ENCODE assay signal across 11 cellular contexts in genomic region chr10:14507156-14507555, GRCh38.
DNase-seq lines count a peak whose midpoint lies in the region; ATAC-seq lines count a peak whose summit lies in the region.
"Had no signal": no experiment of that assay in that cellular context is flagged by ENCODE, and none has a peak within 500 bp of the region (broad histone marks: within the 10 kb centered on the region; RNA-seq: fewer than 3 reads in every experiment).

No MANE protein-coding gene starts in this region.

- peaks cover 0 to 19% (median 10%) of the 10 kb centered on the region in 11 experiments; a peak in 13 of 22 replicates for H3K9me3 ChIP-seq in BLaER1 treated with 17β-estradiol and CSF1 and Interleukin-3, amounts not matched to agents 10 nM and 100 nM (replicated peaks in 1 of 11)
- H3K9me3 ChIP-seq: psoas muscle had no signal

- H3K27ac ChIP-seq in BLaER1 treated with 17β-estradiol and CSF1 and Interleukin-3, amounts not matched to agents 10 nM and 100 nM, result peak overlapping the region in 1 of 11 experiments; percentile 10; a peak in 1 of 22 replicates
- H3K27ac ChIP-seq: psoas muscle, SK-N-MC had no signal

- no peak overlapping the region for H3K4me3 Mint-ChIP-seq in activated naive CD8-positive, alpha-beta T cell treated with anti-CD3 and anti-CD28 coated beads for 36 hours

- no peak overlapping the region for H3K4me3 ChIP-seq in BLaER1 treated with 17β-estradiol and CSF1 and Interleukin-3, amounts not matched to agents 10 nM and 100 nM
- H3K4me3 ChIP-seq: psoas muscle, SK-N-MC had no signal

- peaks cover 47% of the 10 kb centered on the region for H3K4me1 Mint-ChIP-seq in activated naive CD8-positive, alpha-beta T cell treated with anti-CD3 and anti-CD28 coated beads for 36 hours

- H3K27me3 Mint-ChIP-seq in activated naive CD8-positive, alpha-beta T cell treated with anti-CD3 and anti-CD28 coated beads for 36 hours, result no peaks in the 10 kb centered on the region

- no peaks in the 10 kb centered on the region for H3K27me3 ChIP-seq in BLaER1 treated with 17β-estradiol and CSF1 and Interleukin-3, amounts not matched to agents 10 nM and 100 nM

- H3K27ac Mint-ChIP-seq in activated naive CD8-positive, alpha-beta T cell treated with anti-CD3 and anti-CD28 coated beads for 36 hours, result peak overlapping the region; percentile 78

- no peak overlapping the region for H3K9ac ChIP-seq in BLaER1 treated with 17β-estradiol and CSF1 and Interleukin-3, amounts not matched to agents 10 nM and 100 nM

- H3K4me2 ChIP-seq in BLaER1 treated with 17β-estradiol and CSF1 and Interleukin-3, amounts not matched to agents 10 nM and 100 nM, result peak overlapping the region in 7 of 11 experiments; percentile 17 to 71 (median 40); a peak in 12 of 22 replicates

- H3K36me3 ChIP-seq in BLaER1 treated with 17β-estradiol and CSF1 and Interleukin-3, amounts not matched to agents 10 nM and 100 nM, result peaks cover 21 to 51% (median 36%) of the 10 kb centered on the region in 11 experiments

- peaks cover 45% of the 10 kb centered on the region for H3K36me3 Mint-ChIP-seq in activated naive CD8-positive, alpha-beta T cell treated with anti-CD3 and anti-CD28 coated beads for 36 hours

- peak; percentile 55 for DNase-seq in NCI-H2196 treated with DMSO at 0.1 percent for 48 hours (lab: John Stamatoyannopoulos, UW; ENCODE audit: unreplicated experiment)
- DNase-seq in activated naive CD8-positive, alpha-beta T cell treated with anti-CD3 and anti-CD28 coated beads for 36 hours, result peak; percentile 25
- DNase-seq in GDM1 (lab: John Stamatoyannopoulos, UW), result no peak
- no peak for DNase-seq in NCI-H1930 (lab: John Stamatoyannopoulos, UW)
- no peak for DNase-seq in hepatic stellate cell (ENCODE audit: low spot score)
- DNase-seq: psoas muscle, substantia nigra had no signal

- peaks cover 0 to 18% (median 4%) of the 10 kb centered on the region in 11 experiments; a peak in 3 of 22 replicates for H4K20me1 ChIP-seq in BLaER1 treated with 17β-estradiol and CSF1 and Interleukin-3, amounts not matched to agents 10 nM and 100 nM

- H3K4me1 ChIP-seq in BLaER1 treated with 17β-estradiol and CSF1 and Interleukin-3, amounts not matched to agents 10 nM and 100 nM, result peaks cover 6 to 30% (median 22%) of the 10 kb centered on the region in 10 experiments; a peak in 18 of 20 replicates
- H3K4me1 ChIP-seq: psoas muscle had no signal

- H3K9me3 Mint-ChIP-seq in activated naive CD8-positive, alpha-beta T cell treated with anti-CD3 and anti-CD28 coated beads for 36 hours, result peaks cover 6% of the 10 kb centered on the region

- ATAC-seq in GM21423 (IDR thresholded peaks at IDR 0.05; ENCODE audit: unreplicated experiment), result peak; percentile 67
- no peak for ATAC-seq in GM18498 (IDR thresholded peaks at IDR 0.05; ENCODE audit: unreplicated experiment)
- ATAC-seq: psoas muscle had no signal

Comparison
In these comparisons a context has a peak if more than half of its experiments do, and no peak if none do; other contexts are left out.
1. DNase-seq: peak in NCI-H2196 treated with DMSO at 0.1 percent for 48 hours (single experiment) and activated naive CD8-positive, alpha-beta T cell treated with anti-CD3 and anti-CD28 coated beads for 36 hours (single experiment); none in GDM1 (single experiment), NCI-H1930 (0 of 2) and hepatic stellate cell (single experiment).